17 cellular contexts compared by ENCODE assay signal in genomic region chr2:170764880-170765261, GRCh38. TPM values are rescaled to one million over a fixed set of nuclear protein-coding genes. Genes with fewer than 3 reads are reported as not detected.
"Had no signal": no experiment of that assay in that cellular context is flagged by ENCODE, and none has a peak within 500 bp of the region (broad histone marks: within the 10 kb centered on the region; RNA-seq: fewer than 3 reads in every experiment).

No MANE protein-coding gene starts in this region.

- H3K4me1 ChIP-seq: adrenal gland, breast epithelium, upper lobe of right lung had no signal

- H3K36me3 ChIP-seq: adrenal gland, breast epithelium, neutrophil, pancreas, upper lobe of right lung had no signal

- H3K4me3 Mint-ChIP-seq: natural killer cell; stimulated activated naive B cell treated with anti-CD40 and anti-IgM and Interleukin-4, amounts not matched to agents 10 μg/mL and 1 μg/mL and 100 μg/mL, for 72 hours had no signal

- H3K9me3 ChIP-seq: adrenal gland, breast epithelium, neutrophil, pancreas, upper lobe of right lung had no signal

- ATAC-seq: natural killer cell; sciatic nerve; stimulated activated naive B cell treated with anti-CD40 and anti-IgM and Interleukin-4, amounts not matched to agents 10 μg/mL and 1 μg/mL and 100 μg/mL, for 72 hours; upper lobe of right lung had no signal

- H3K27ac ChIP-seq: adrenal gland, breast epithelium, neutrophil, upper lobe of right lung had no signal

- H3K27ac Mint-ChIP-seq: activated naive CD4-positive, alpha-beta T cell treated with anti-CD3 and anti-CD28 coated beads, Interleukin-2, amount 50 U/mL, for 72 hours; natural killer cell; stimulated activated naive B cell treated with anti-CD40 and anti-IgM and Interleukin-4, amounts not matched to agents 10 μg/mL and 1 μg/mL and 100 μg/mL, for 72 hours had no signal

- DNase-seq: activated CD4-positive, alpha-beta T cell treated with anti-CD3 and anti-CD28 coated beads, Interleukin-2, amount 50 U/mL, for 1 hour; activated CD4-positive, CD25-positive, alpha-beta regulatory T cell treated with anti-CD3 and anti-CD28 coated beads, Interleukin-2, amount 50 U/mL, for 72 hours; activated CD8-positive, alpha-beta memory T cell treated with anti-CD3 and anti-CD28 coated beads, Interleukin-2, amount 50 U/mL, for 4 hours; activated gamma-delta T cell; adrenal gland; cortex of kidney; mesenchymal stem cell; natural killer cell; stimulated activated naive B cell treated with anti-CD40 and anti-IgM and Interleukin-4, amounts not matched to agents 10 μg/mL and 1 μg/mL and 100 μg/mL, for 72 hours; T1000; upper lobe of right lung had no signal

- H3K4me3 ChIP-seq: adrenal gland, breast epithelium, pancreas, upper lobe of right lung had no signal

- H3K36me3 Mint-ChIP-seq: activated naive CD4-positive, alpha-beta T cell treated with anti-CD3 and anti-CD28 coated beads, Interleukin-2, amount 50 U/mL, for 72 hours; natural killer cell; stimulated activated naive B cell treated with anti-CD40 and anti-IgM and Interleukin-4, amounts not matched to agents 10 μg/mL and 1 μg/mL and 100 μg/mL, for 72 hours had no signal

- H3K9me3 Mint-ChIP-seq: activated naive CD4-positive, alpha-beta T cell treated with anti-CD3 and anti-CD28 coated beads, Interleukin-2, amount 50 U/mL, for 72 hours; natural killer cell; stimulated activated naive B cell treated with anti-CD40 and anti-IgM and Interleukin-4, amounts not matched to agents 10 μg/mL and 1 μg/mL and 100 μg/mL, for 72 hours had no signal

- H3K27me3 ChIP-seq: adrenal gland, breast epithelium, pancreas, upper lobe of right lung had no signal

RNA-seq across cellular contexts. Expression of gene ERICH2, which starts 5.3 kb away (rescaled TPM):
- total RNA-seq: activated naive CD4-positive, alpha-beta T cell treated with anti-CD3 and anti-CD28 coated beads, Interleukin-2, amount 50 U/mL, for 72 hours; frontal cortex; natural killer cell had no signal

RNA-seq across cellular contexts. Expression of gene SP5, which starts 49.7 kb away (rescaled TPM):
- total RNA-seq: natural killer cell had no signal

RNA-seq across cellular contexts. Expression of gene GAD1, which starts 51.8 kb away (rescaled TPM):
- total RNA-seq: natural killer cell, upper lobe of right lung had no signal
